In genomic region chr1:153895866-153896265, GRCh38 we compare ENCODE assay signal across 8 cellular contexts. TPM values are rescaled to one million over a fixed set of nuclear protein-coding genes. Genes with fewer than 3 reads are reported as not detected.
DNase-seq lines count a peak whose midpoint lies in the region; ATAC-seq, FAIRE-seq and TF ChIP-seq lines count a peak whose summit lies in the region.
"Not testable (repeated sequence)": the region's sequence is repeated elsewhere in the genome, so short reads cannot be mapped to it uniquely, and the experiment has no call there.

No MANE protein-coding gene starts in this region.

- DNase-seq in CD4-positive, alpha-beta memory T cell; activated B cell treated with CpG ODN at 0.5 μM for 24 hours; GM12878 (ENCODE audit: low read depth, low spot score); immature natural killer cell; psoas muscle: not testable (repeated sequence)

- not testable (repeated sequence) for H3K27ac ChIP-seq in CD4-positive, alpha-beta memory T cell (ENCODE audit: low read depth, low read length); HEK293 (ENCODE audit: extremely low read depth, low read depth, low read length); GM12878 (ENCODE audit: control insufficient read depth, insufficient read depth)
- peak overlapping the region; percentile 42 for H3K27ac ChIP-seq in psoas muscle

- ATAC-seq in SK-N-SH treated with all-trans-retinoic acid at 6 μM for 48 hours (peak; percentile 40; the same call in 1 of the 3 replicates), activated B cell treated with CpG ODN at 0.5 μM for 24 hours (ENCODE audit: low read depth) (peak; percentile 41), GM12878 (peak; percentile 54), psoas muscle (peak in 1 of 4 donors; percentile 18)
- ATAC-seq in activated T-helper 17 cell treated with anti-CD3 and anti-CD28 coated beads, Interleukin-2, amount 50 U/mL, for 72 hours (replicated peaks), result not testable (repeated sequence)

- peaks cover 12 to 28% (median 15%) of the 10 kb centered on the region in 4 donors for H3K4me1 Mint-ChIP-seq in CD4-positive, alpha-beta memory T cell
- H3K4me1 Mint-ChIP-seq in activated B cell treated with CpG ODN at 0.5 μM for 24 hours (peaks cover 29% of the 10 kb centered on the region), immature natural killer cell (peaks cover 11 to 37% of the 10 kb centered on the region in 2 donors)
- H3K4me1 Mint-ChIP-seq in activated T-helper 17 cell treated with anti-CD3 and anti-CD28 coated beads, Interleukin-2, amount 50 U/mL, for 72 hours, result not testable (repeated sequence)

- TF ChIP-seq CTCF in HEK293 (tag by site-specific recombination; IDR thresholded peaks at IDR 0.05); activated B cell treated with CpG ODN at 0.5 μM for 24 hours (IDR thresholded peaks at IDR 0.05); GM12878 (IDR thresholded peaks at IDR 0.05 in 2 of 3, conservative IDR thresholded peaks at IDR 0.05 in 1 of 3; ENCODE audit: control insufficient read depth in 2 of 3, extremely low read depth in 1 of 3, insufficient read depth in 1 of 3, low read depth in 3 of 3, low read length in 3 of 3); psoas muscle (IDR thresholded peaks at IDR 0.05): not testable (repeated sequence)

- SMC1A ChIA-PET in GM12878 (lab: Charles Lee; ENCODE audit: uncharacterized antibody, unreplicated experiment), result interaction anchor here (1.2 to 1.3 kb wide), 2 partner anchors 9 to 25 kb away, joined by 4 to 5 read pairs; no protein-coding TSS in a partner anchor

- H2AFZ ChIP-seq in GM12878 (ENCODE audit: control insufficient read depth, low read depth, low read length), result not testable (repeated sequence)

- peak overlapping the region in 5 of 7 donors; percentile 5 to 70 (median 46) for H3K27ac Mint-ChIP-seq in CD4-positive, alpha-beta memory T cell
- H3K27ac Mint-ChIP-seq in activated B cell treated with CpG ODN at 0.5 μM for 24 hours (peak overlapping the region; percentile 18), immature natural killer cell (peak overlapping the region; percentile 31 to 81 (median 54))
- H3K27ac Mint-ChIP-seq in activated T-helper 17 cell treated with anti-CD3 and anti-CD28 coated beads, Interleukin-2, amount 50 U/mL, for 72 hours, result peak overlapping the region; percentile 33

- RAD21 ChIA-PET in GM12878 (lab: Charles Lee; ENCODE audit: unreplicated experiment), result interaction anchor here (0.6 to 1.0 kb wide), 4 partner anchors 12 to 91 kb away, joined by 3 to 4 read pairs (median 3); partner anchors contain the start of gene RAB13

- not testable (repeated sequence) for H3K4me2 ChIP-seq in GM12878 (ENCODE audit: control insufficient read depth, insufficient read depth)

- FAIRE-seq in GM12878 (lab: Jason Lieb, UNC), result not testable (repeated sequence)

- not testable (repeated sequence) for H3K4me1 ChIP-seq in CD4-positive, alpha-beta memory T cell (ENCODE audit: insufficient read depth, low read length); HEK293 (ENCODE audit: control insufficient read depth, insufficient read depth, low read length)
- H3K4me1 ChIP-seq in GM12878 (ENCODE audit: control insufficient read depth, insufficient read depth, low read length) (peaks cover 12% of the 10 kb centered on the region; the same call in 1 of the 2 replicates), psoas muscle (peaks cover 27% of the 10 kb centered on the region)

- intact Hi-C loops in CD4-positive, alpha-beta memory T cell (cut with micrococcal nuclease); activated B cell treated with CpG ODN at 0.5 μM for 24 hours (cut with micrococcal nuclease); GM12878 (cut with micrococcal nuclease; ENCODE audit: unreplicated experiment); psoas muscle (cut with DNase I): not testable (repeated sequence)

- not testable (repeated sequence) for H3K27me3 Mint-ChIP-seq in CD4-positive, alpha-beta memory T cell; activated B cell treated with CpG ODN at 0.5 μM for 24 hours; activated T-helper 17 cell treated with anti-CD3 and anti-CD28 coated beads, Interleukin-2, amount 50 U/mL, for 72 hours; immature natural killer cell (ENCODE audit: low read depth in 3 of 3)

- WGBS in GM12878 (ENCODE audit: insufficient coverage, insufficient replicate concordance, low lambda C conversion rate, missing lambda C conversion rate), result 90% methylated on average over 1 of the region's 1 CpG
- WGBS in psoas muscle, 3 donors, result 77 to 80% (median 79%) methylated on average over 1 of the region's 1 CpG

- not testable (repeated sequence) for H4K20me1 ChIP-seq in GM12878 (ENCODE audit: control insufficient read depth, insufficient read depth)

- BruUV-seq in GM12878 (replicated peaks; lab: Mats Ljungman, UMichigan), result not testable (repeated sequence)

- H3K9ac ChIP-seq in GM12878 (ENCODE audit: control insufficient read depth, insufficient read depth, low read length), result not testable (repeated sequence)

- not testable (repeated sequence) for TF ChIP-seq POLR2A in GM12878 (IDR thresholded peaks at IDR 0.05; ENCODE audit: low read depth, low read length)

- CTCF ChIA-PET in CD4-positive, alpha-beta memory T cell (lab: Charles Lee; ENCODE audit: partially characterized antibody); HEK293 (lab: Yijun Ruan, JAX): not testable (repeated sequence)
- CTCF ChIA-PET in activated B cell treated with CpG ODN at 0.5 μM for 24 hours (lab: Charles Lee) (interaction anchor here (1.2 kb wide), 1 partner anchor 72 kb away, joined by 3 read pairs; the partner anchor contains the start of gene CREB3L4), GM12878 (lab: Yijun Ruan, JAX) (interaction anchor here (1.1 to 4.5 kb wide), 5 partner anchors 15 to 57 kb away, joined by 3 to 20 read pairs (median 3); partner anchors contain the start of gene DENND4B)

- not testable (repeated sequence) for H3K9me3 ChIP-seq in CD4-positive, alpha-beta memory T cell (ENCODE audit: control insufficient read depth in 1 of 2, low read length in 2 of 2); HEK293 (ENCODE audit: control insufficient read depth, insufficient read depth, low read depth, low read length); GM12878 (replicated peaks; ENCODE audit: control insufficient read depth, insufficient read depth, low read length); psoas muscle

- peaks cover 14 to 41% of the 10 kb centered on the region in 2 donors for H3K36me3 Mint-ChIP-seq in CD4-positive, alpha-beta memory T cell
- H3K36me3 Mint-ChIP-seq in activated B cell treated with CpG ODN at 0.5 μM for 24 hours (ENCODE audit: low read depth), result peaks cover 48% of the 10 kb centered on the region
- peaks cover 84% of the 10 kb centered on the region for H3K36me3 Mint-ChIP-seq in activated T-helper 17 cell treated with anti-CD3 and anti-CD28 coated beads, Interleukin-2, amount 50 U/mL, for 72 hours (ENCODE audit: low read depth)
- H3K36me3 Mint-ChIP-seq in immature natural killer cell, result not testable (repeated sequence)

- H3K9me3 Mint-ChIP-seq in CD4-positive, alpha-beta memory T cell; activated B cell treated with CpG ODN at 0.5 μM for 24 hours; activated T-helper 17 cell treated with anti-CD3 and anti-CD28 coated beads, Interleukin-2, amount 50 U/mL, for 72 hours; immature natural killer cell: not testable (repeated sequence)

- H3K27me3 ChIP-seq in CD4-positive, alpha-beta memory T cell (ENCODE audit: insufficient read depth, low read length); GM12878 (replicated peaks in 1 of 2; ENCODE audit: control insufficient read depth in 2 of 2, insufficient read depth in 2 of 2, low read length in 1 of 2); psoas muscle (ENCODE audit: insufficient read depth in 3 of 3, low read length in 2 of 3): not testable (repeated sequence)

- POLR2A ChIA-PET in CD4-positive, alpha-beta memory T cell (lab: Charles Lee; ENCODE audit: partially characterized antibody), result not testable (repeated sequence)
- POLR2A ChIA-PET in HEK293 (lab: Yijun Ruan, JAX) (interaction anchor here (0.6 to 1.0 kb wide), 2 partner anchors 33 to 72 kb away, joined by 3 to 5 read pairs; partner anchors contain the start of gene CREB3L4), activated B cell treated with CpG ODN at 0.5 μM for 24 hours (lab: Charles Lee) (interaction anchor here (0.5 to 1.2 kb wide), 3 partner anchors 38 to 67 kb away, joined by 3 to 4 read pairs (median 4); partner anchors contain the start of gene SLC39A1), GM12878 (lab: Charles Lee) (interaction anchor here (0.8 kb wide), 1 partner anchor 34 kb away, joined by 6 read pairs; no protein-coding TSS in a partner anchor)

- H3K36me3 ChIP-seq in CD4-positive, alpha-beta memory T cell (ENCODE audit: insufficient read depth, low read length); GM12878 (ENCODE audit: control insufficient read depth in 2 of 2, insufficient read depth in 2 of 2, low read length in 1 of 2): not testable (repeated sequence)
- H3K36me3 ChIP-seq in HEK293 (ENCODE audit: control insufficient read depth in 2 of 2, insufficient read depth in 1 of 2, low read length in 2 of 2), result peaks cover 11 to 37% of the 10 kb centered on the region in 2 experiments
- peaks cover 0 to 37% of the 10 kb centered on the region in 2 donors for H3K36me3 ChIP-seq in psoas muscle (ENCODE audit: insufficient read depth in 1 of 2, low read depth in 1 of 2)

- H3K79me2 ChIP-seq in GM12878 (ENCODE audit: control insufficient read depth, insufficient read depth, low read length), result peaks cover 54% of the 10 kb centered on the region

- not testable (repeated sequence) for H3K4me3 Mint-ChIP-seq in CD4-positive, alpha-beta memory T cell; activated B cell treated with CpG ODN at 0.5 μM for 24 hours; activated T-helper 17 cell treated with anti-CD3 and anti-CD28 coated beads, Interleukin-2, amount 50 U/mL, for 72 hours; immature natural killer cell

- not testable (repeated sequence) for TF ChIP-seq RAD21 in GM12878 (IDR thresholded peaks at IDR 0.05; ENCODE audit: insufficient read depth, low read depth, low read length)

- in situ Hi-C loops in GM12878 (cut with MboI), result not testable (repeated sequence)

- not testable (repeated sequence) for TF ChIP-seq EP300 in GM12878 (IDR thresholded peaks at IDR 0.05; ENCODE audit: borderline replicate concordance in 1 of 2, control insufficient read depth in 1 of 2, low read depth in 2 of 2, low read length in 2 of 2)

- not testable (repeated sequence) for H3K4me3 ChIP-seq in CD4-positive, alpha-beta memory T cell (ENCODE audit: low read length in 2 of 2); HEK293 (ENCODE audit: low read depth, low read length); GM12878; psoas muscle

RNA-seq across cellular contexts. Expression of gene GATAD2B, which starts 26.9 kb away (rescaled TPM):
- 100 to 1,000 TPM in 1 of 2 experiments, 10 to 100 TPM in 1; 97.0 to 104 TPM for total RNA-seq in CD4-positive, alpha-beta memory T cell
- 1 to 10 TPM; 1.8 to 5.7 TPM for polyA plus RNA-seq in CD4-positive, alpha-beta memory T cell
- 78.4 and 86.3 TPM in 2 replicates for total RNA-seq in activated B cell treated with CpG ODN at 0.5 μM for 24 hours
- total RNA-seq in activated T-helper 17 cell treated with anti-CD3 and anti-CD28 coated beads, Interleukin-2, amount 50 U/mL, for 72 hours, result 10 to 100 TPM; 47.8 to 51.1 TPM
- total RNA-seq in GM12878 (2013; cell fraction: nucleolus; rRNA removed), result 42.2 and 43.5 TPM in 2 replicates
- 6.9 and 7.2 TPM in 2 replicates for total RNA-seq in GM12878 (2014; rRNA removed)
- total RNA-seq in GM12878 (2014; rRNA removed; fragmentation: Illumina TruSeq; extraction: Trizol), result 8.3 and 8.8 TPM in 2 replicates
- total RNA-seq in GM12878 (2021), result 63.1 and 64.6 TPM in 2 replicates
- 8.1 TPM for polyA plus RNA-seq in GM12878 (2011; ENCODE audit: low read depth)
- polyA plus RNA-seq in GM12878 (2011; rRNA removed), result 7.3 and 10.8 TPM in 2 replicates
- polyA plus RNA-seq in GM12878 (2011; cell fraction: cytosol; rRNA removed), result 9.8 and 17.2 TPM in 2 replicates
- 15.9 and 16.1 TPM in 2 replicates for polyA plus RNA-seq in GM12878 (2011; cell fraction: nucleus; rRNA removed)
- 11.1 and 15.1 TPM in 2 replicates for polyA plus RNA-seq in GM12878 (2012)
- 17.6 and 21.2 TPM in 2 replicates for polyA plus RNA-seq in GM12878 (2014; fragmentation: Illumina TruSeq; extraction: Trizol)
- polyA plus RNA-seq in GM12878 (2014; fragmentation: Nextera tagmentation; extraction: Ambion mirVana), result 1 to 10 TPM; 2.4 to 8.7 TPM
- polyA plus RNA-seq in GM12878 (2014; rRNA removed), result 10.1 and 11.3 TPM in 2 replicates
- polyA plus RNA-seq in GM12878 (2016; fragmentation: Nextera tagmentation; extraction: Ambion mirVana), result 1 to 10 TPM; 6.4 to 6.6 TPM
- polyA minus RNA-seq in GM12878 (2011; rRNA and poly(A)+ RNA removed), result 21.0 and 24.2 TPM in 2 replicates
- polyA minus RNA-seq in GM12878 (2011; cell fraction: cytosol; rRNA and poly(A)+ RNA removed), result 24.1 and 25.2 TPM in 2 replicates
- polyA minus RNA-seq in GM12878 (2011; cell fraction: nucleus; rRNA and poly(A)+ RNA removed), result 7.4 and 10.2 TPM in 2 replicates
- polyA plus RNA-seq in immature natural killer cell, result 1 to 10 TPM; 1.3 to 5.5 (median 2.1) TPM
- total RNA-seq in psoas muscle, result 10 to 100 TPM; 34.8 to 53.1 (median 43.1) TPM
- polyA plus RNA-seq in psoas muscle, result 1 to 10 TPM; 3.4 to 9.4 (median 5.7) TPM

RNA-seq across cellular contexts. Expression of gene DENND4B, which starts 50.7 kb away (rescaled TPM):
- 100 to 1,000 TPM; 211 to 216 TPM for total RNA-seq in CD4-positive, alpha-beta memory T cell
- 10 to 100 TPM in 1 of 2 donors, 1 to 10 TPM in 1; 6.9 to 34.0 TPM for polyA plus RNA-seq in CD4-positive, alpha-beta memory T cell
- total RNA-seq in activated B cell treated with CpG ODN at 0.5 μM for 24 hours (217 and 257 TPM in 2 replicates), GM12878 (2014; rRNA removed) (18.2 and 22.2 TPM in 2 replicates), GM12878 (2014; rRNA removed; fragmentation: Illumina TruSeq; extraction: Trizol) (13.1 and 13.7 TPM in 2 replicates), GM12878 (2021) (57.5 and 74.8 TPM in 2 replicates), psoas muscle (10 to 100 TPM; 47.1 to 75.4 (median 50.3) TPM)
- 100 to 1,000 TPM in 1 of 2 donors, 10 to 100 TPM in 1; 98.0 to 130 TPM for total RNA-seq in activated T-helper 17 cell treated with anti-CD3 and anti-CD28 coated beads, Interleukin-2, amount 50 U/mL, for 72 hours
- 176 and 188 TPM in 2 replicates for total RNA-seq in GM12878 (2013; cell fraction: nucleolus; rRNA removed)
- polyA plus RNA-seq in GM12878 (2011; ENCODE audit: low read depth), result 25.1 TPM
- polyA plus RNA-seq in GM12878 (2011; rRNA removed) (15.7 and 26.6 TPM in 2 replicates), GM12878 (2014; fragmentation: Illumina TruSeq; extraction: Trizol) (23.5 and 31.0 TPM in 2 replicates), GM12878 (2014; fragmentation: Nextera tagmentation; extraction: Ambion mirVana) (10 to 100 TPM; 12.0 to 13.4 TPM), GM12878 (2014; rRNA removed) (55.1 and 73.9 TPM in 2 replicates), GM12878 (2016; fragmentation: Nextera tagmentation; extraction: Ambion mirVana) (10 to 100 TPM; 20.8 to 23.3 TPM), immature natural killer cell (10 to 100 TPM in 2 of 3 donors, 1 to 10 TPM in 1; 9.9 to 37.1 (median 11.5) TPM), psoas muscle (10 to 100 TPM; 23.1 to 40.4 (median 23.5) TPM)
- polyA plus RNA-seq in GM12878 (2011; cell fraction: cytosol; rRNA removed), result 20.2 and 26.8 TPM in 2 replicates
- polyA plus RNA-seq in GM12878 (2011; cell fraction: nucleus; rRNA removed), result 454 and 493 TPM in 2 replicates
- polyA plus RNA-seq in GM12878 (2012), result 54.4 and 57.1 TPM in 2 replicates
- polyA minus RNA-seq in GM12878 (2011; rRNA and poly(A)+ RNA removed), result 25.8 and 43.4 TPM in 2 replicates
- polyA minus RNA-seq in GM12878 (2011; cell fraction: cytosol; rRNA and poly(A)+ RNA removed), result 25.7 and 31.0 TPM in 2 replicates
- polyA minus RNA-seq in GM12878 (2011; cell fraction: nucleus; rRNA and poly(A)+ RNA removed), result 151 and 238 TPM in 2 replicates
